In genomic region chr10:27446091-27446918, GRCh38 we compare ENCODE assay signal across 8 cellular contexts. TPM values are rescaled to one million over a fixed set of nuclear protein-coding genes. Genes with fewer than 3 reads are reported as not detected.
DNase-seq lines count a peak whose midpoint lies in the region; ATAC-seq and TF ChIP-seq lines count a peak whose summit lies in the region.

No MANE protein-coding gene starts in this region.

- H2AFZ ChIP-seq in fibroblast of lung (ENCODE audit: low read length), result no peak overlapping the region

- H3K4me2 ChIP-seq in fibroblast of lung (ENCODE audit: extremely low read depth, insufficient read depth, low read length), result no peak overlapping the region

- peak; percentile 24 for DNase-seq in HFF-Myc (ENCODE audit: extremely low read depth, low read depth)
- DNase-seq in SK-MEL-5 (ENCODE audit: low read depth, low spot score), result peak; percentile 45
- DNase-seq in fibroblast of lung (ENCODE audit: low read depth in 2 of 2), result peak; percentile 20 to 66
- peak; percentile 47 for DNase-seq in pons (ENCODE audit: low spot score)
- no peak for DNase-seq in NK-92 (lab: John Stamatoyannopoulos, UW; ENCODE audit: unreplicated experiment)

- no peaks in the 10 kb centered on the region for H3K36me3 ChIP-seq in fibroblast of lung (ENCODE audit: control insufficient read depth, insufficient read depth, low read length)

- H3K4me3 ChIP-seq in HFF-Myc (replicated peaks; ENCODE audit: low read depth, low read length), result no peak overlapping the region
- H3K4me3 ChIP-seq in fibroblast of lung (replicated peaks in 1 of 4; ENCODE audit: control extremely low read depth in 1 of 4, insufficient read depth in 1 of 4, low read depth in 3 of 4, low read length in 4 of 4), result no peak overlapping the region

- in situ Hi-C loops in SK-MEL-5 (cut with HindIII; ENCODE audit: low pct_unique_long_range_greater_than_20kb, low sequenced_read_pairs), result no loop called here

- H4K20me1 ChIP-seq in fibroblast of lung (ENCODE audit: control insufficient read depth, extremely low read depth, insufficient read depth, low read length), result no peaks in the 10 kb centered on the region

- H3K9me3 ChIP-seq in fibroblast of lung (ENCODE audit: control insufficient read depth, insufficient read depth, low read depth, low read length), result no peaks in the 10 kb centered on the region

- H3K27ac ChIP-seq in C4-2B, result no peak overlapping the region
- no peak overlapping the region for H3K27ac ChIP-seq in fibroblast of lung (ENCODE audit: insufficient read depth, low read length)

- no peaks in the 10 kb centered on the region for H3K27me3 ChIP-seq in fibroblast of lung (ENCODE audit: control insufficient read depth, insufficient read depth, low read length)

- TF ChIP-seq CTCF in C4-2B (conservative IDR thresholded peaks at IDR 0.05) (peak; percentile 73), HFF-Myc (IDR thresholded peaks at IDR 0.05; ENCODE audit: low read depth, low read length, missing control alignments) (peak; percentile 25), fibroblast of lung (conservative IDR thresholded peaks at IDR 0.05 in 1 of 2, IDR thresholded peaks at IDR 0.05 in 1 of 2; ENCODE audit: low read depth in 1 of 2, low read length in 2 of 2) (peak in 1 of 2 donors; percentile 44)

- ATAC-seq in HG02840 (IDR thresholded peaks at IDR 0.05; ENCODE audit: low FRiP score, unreplicated experiment) (no peak), GM19035 (IDR thresholded peaks at IDR 0.05; ENCODE audit: unreplicated experiment) (no peak)

- H3K79me2 ChIP-seq in fibroblast of lung (ENCODE audit: control insufficient read depth, insufficient read depth, low read length), result no peaks in the 10 kb centered on the region

- H3K4me1 ChIP-seq in fibroblast of lung (ENCODE audit: control insufficient read depth, extremely low read depth, insufficient read depth, low read length), result no peaks in the 10 kb centered on the region

- no peak overlapping the region for H3K9ac ChIP-seq in fibroblast of lung (ENCODE audit: insufficient read depth, low read length)

RNA-seq across cellular contexts. Expression of gene RAB18, which starts 57.8 kb away (rescaled TPM):
- total RNA-seq in SK-MEL-5 (2014; rRNA removed; shearing (Covaris generic)), result 28.2 and 32.5 TPM in 2 replicates
- polyA plus RNA-seq in SK-MEL-5 (2015; cell fraction: cytosol; rRNA removed), result 26.6 and 28.3 TPM in 2 replicates
- polyA plus RNA-seq in SK-MEL-5 (2015; cell fraction: nucleus; rRNA removed), result 27.7 and 28.4 TPM in 2 replicates
- total RNA-seq in fibroblast of lung, result 36.0 and 42.1 TPM in 2 replicates
- 74.4 and 95.2 TPM in 2 replicates for polyA plus RNA-seq in fibroblast of lung
- 78.8 and 83.1 TPM in 2 replicates for polyA plus RNA-seq in fibroblast of lung (2012)
- polyA minus RNA-seq in fibroblast of lung (ENCODE audit: low replicate concordance), result 1.3 and 1.7 TPM in 2 replicates
